Comparison of ENCODE assay signal across 1 cellular context in genomic region chr9:87884578-87885459, GRCh38.
TF ChIP-seq lines count a peak whose summit lies in the region.

No MANE protein-coding gene starts in this region.

TF ChIP-seq in H1, 55 proteins besides CTCF, POLR2A, EP300 and RAD21:
- TF ChIP-seq BCL11A (IDR thresholded peaks at IDR 0.05; ENCODE audit: low read depth in 2 of 2, low read length in 2 of 2) (no peak), GTF2F1 (IDR thresholded peaks at IDR 0.05; ENCODE audit: borderline replicate concordance, low read depth, low read length) (no peak)
